ENCODE assay signal across 8 cellular contexts in the genomic region with DNA sequence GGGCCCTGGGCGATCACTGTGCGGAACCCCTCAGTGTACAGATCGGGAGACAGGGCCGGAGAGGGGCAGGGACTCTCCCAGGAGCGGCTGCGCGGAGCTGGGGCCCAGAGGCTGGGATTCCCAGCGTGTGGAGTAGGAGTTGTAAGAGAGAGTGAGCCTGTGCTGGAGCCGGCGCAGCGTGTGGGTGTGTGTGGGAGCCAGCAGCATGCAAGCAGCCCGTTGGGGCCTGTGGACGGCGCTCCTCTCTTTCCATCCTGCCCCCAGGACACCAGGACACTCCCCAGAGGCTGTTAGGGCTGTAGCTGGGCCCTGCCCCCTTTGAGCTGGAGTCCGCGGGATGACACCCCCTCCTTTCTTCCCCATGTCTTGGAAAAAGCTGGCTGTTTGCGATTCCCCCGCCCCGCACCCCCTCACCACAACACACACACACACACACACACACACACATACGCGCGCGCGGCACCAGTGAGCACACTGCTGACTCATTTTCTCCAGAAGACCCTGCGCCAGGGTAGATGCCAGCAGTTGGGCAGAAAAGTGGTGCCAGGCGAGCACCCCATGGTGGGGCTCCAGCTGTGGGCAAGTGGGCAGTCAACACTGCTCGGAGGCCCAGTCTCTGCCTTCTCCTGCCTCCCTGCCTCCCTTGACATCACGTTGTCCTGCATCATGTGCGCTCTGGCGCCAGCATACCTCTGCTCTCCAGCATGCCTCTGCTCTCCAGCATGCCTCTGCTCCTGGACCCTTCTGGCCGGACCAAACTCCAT. TPM values are rescaled to one million over a fixed set of nuclear protein-coding genes. Genes with fewer than 3 reads are reported as not detected.
DNase-seq lines count a peak whose midpoint lies in the region; ATAC-seq and TF ChIP-seq lines count a peak whose summit lies in the region.

No MANE protein-coding gene starts in this region.

- peaks cover 24 to 27% (median 24%) of the 10 kb centered on the region in 3 donors for H3K4me1 Mint-ChIP-seq in naive B cell

- no peaks in the 10 kb centered on the region for H3K36me3 Mint-ChIP-seq in naive B cell

- peaks cover 38 to 72% (median 62%) of the 10 kb centered on the region in 3 donors for H3K27me3 Mint-ChIP-seq in naive B cell

- peak overlapping the region in 4 of 6 donors; percentile 12 to 65 (median 52) for H3K27ac Mint-ChIP-seq in naive B cell

- TF ChIP-seq EP300 in upper lobe of left lung (IDR thresholded peaks at IDR 0.05) = no peak

- no peak for TF ChIP-seq CTCF in upper lobe of left lung (IDR thresholded peaks at IDR 0.05)

- ATAC-seq in naive B cell (ENCODE audit: low read depth in 2 of 2) (no peak), upper lobe of left lung (ENCODE audit: low FRiP score in 2 of 2) (peak; percentile 50 to 72), GM18505 (IDR thresholded peaks at IDR 0.05; ENCODE audit: unreplicated experiment) (no peak)

- peaks cover 0 to 3% (median 0%) of the 10 kb centered on the region in 7 donors for H3K9me3 Mint-ChIP-seq in naive B cell

- no peaks in the 10 kb centered on the region for H3K36me3 ChIP-seq in upper lobe of left lung

- 45 to 58% methylated on average over 25 to 31 of the region's 31 CpGs for WGBS in upper lobe of left lung, 2 donors

- no peaks in the 10 kb centered on the region for H3K9me3 ChIP-seq in upper lobe of left lung

- H3K4me3 Mint-ChIP-seq in naive B cell = peak overlapping the region; percentile 82 to 95 (median 92)

- peaks cover 0 to 29% (median 15%) of the 10 kb centered on the region in 4 donors for H3K27me3 ChIP-seq in upper lobe of left lung

- DNase-seq in activated gamma-delta T cell treated with Interleukin-2 at 50 U/mL for 16 hours (peak; percentile 12), activated gamma-delta T cell (lab: John Stamatoyannopoulos, UW) (no peak), fibroblast of gingiva (ENCODE audit: low read depth) (peak; percentile 86), naive B cell (no peak), upper lobe of left lung (peak; percentile 54 to 88), SHP77 (lab: John Stamatoyannopoulos, UW) (no peak)
- DNase-seq in activated T-cell treated with anti-CD3 and anti-CD28 coated beads, Interleukin-2, amount 50 U/mL, for 1 hour = peak; percentile 45

- H3K4me3 ChIP-seq in upper lobe of left lung = peak overlapping the region in 3 of 4 donors; percentile 52 to 61 (median 58)

- H3K27ac ChIP-seq in upper lobe of left lung = peak overlapping the region; percentile 49 to 83 (median 64)

- H3K4me1 ChIP-seq in upper lobe of left lung = peaks cover 23 to 39% (median 24%) of the 10 kb centered on the region in 4 donors

- TF ChIP-seq POLR2A in upper lobe of left lung (IDR thresholded peaks at IDR 0.05) (no peak), GM18505 (IDR thresholded peaks at IDR 0.05; ENCODE audit: borderline replicate concordance, extremely low read depth, insufficient read depth, insufficient read length) (no peak)

RNA-seq across cellular contexts. Expression of a gene that starts 1.5 kb away (rescaled TPM):
- under 1 TPM in 1 of 6 donors, not detected in 5; 0.04 TPM for polyA plus RNA-seq in naive B cell (ENCODE audit: low read depth in 6 of 6)
- 10 to 100 TPM in 3 of 6 donors, 1 to 10 TPM in 3; 4.0 to 55.5 (median 9.2) TPM for total RNA-seq in upper lobe of left lung

RNA-seq across cellular contexts. Expression of a gene that starts 57.7 kb away (rescaled TPM):
- polyA plus RNA-seq in naive B cell (ENCODE audit: low read depth in 6 of 6) = not detected
- 10 to 100 TPM in 1 of 6 donors, 1 to 10 TPM in 5; 2.3 to 16.8 (median 4.4) TPM for total RNA-seq in upper lobe of left lung

Comparison
In these comparisons a context has a peak if more than half of its experiments do, and no peak if none do; other contexts are left out.
1. DNase-seq: peak in activated gamma-delta T cell treated with Interleukin-2 at 50 U/mL for 16 hours (single experiment), activated T-cell treated with anti-CD3 and anti-CD28 coated beads, Interleukin-2, amount 50 U/mL, for 1 hour (single experiment), fibroblast of gingiva (single experiment) and upper lobe of left lung (2 of 2); none in activated gamma-delta T cell (single experiment), naive B cell (single experiment) and SHP77 (0 of 2).
2. ATAC-seq: peak in upper lobe of left lung (2 of 2); none in naive B cell (0 of 2) and GM18505 (single experiment).